Comparison of ENCODE assay signal across 8 cellular contexts in genomic region chr2:64698668-64699444, GRCh38. TPM values are rescaled to one million over a fixed set of nuclear protein-coding genes. Genes with fewer than 3 reads are reported as not detected.
DNase-seq lines count a peak whose midpoint lies in the region; ATAC-seq, FAIRE-seq and TF ChIP-seq lines count a peak whose summit lies in the region.

No MANE protein-coding gene starts in this region.

- FAIRE-seq in GM12891 (lab: Jason Lieb, UNC) (peak; percentile 98), kidney (lab: Jason Lieb, UNC) (no peak)

- no peaks in the 10 kb centered on the region for H4K20me1 ChIP-seq in Karpas-422 (ENCODE audit: insufficient read depth, low read depth, low read length)

- peak overlapping the region; percentile 19 for H3K27ac ChIP-seq in Karpas-422 (ENCODE audit: low read length)
- peak overlapping the region in 1 of 2 donors; percentile 7 for H3K27ac ChIP-seq in kidney (ENCODE audit: low read depth in 2 of 2, low read length in 2 of 2)

- H3K4me1 ChIP-seq in Karpas-422 (ENCODE audit: low read length): peaks cover 53% of the 10 kb centered on the region
- H3K4me1 ChIP-seq in kidney (ENCODE audit: control insufficient read depth in 1 of 2, insufficient read depth in 1 of 2, low read depth in 1 of 2, low read length in 2 of 2): peaks cover 2 to 7% of the 10 kb centered on the region in 2 donors

- H3K9me2 ChIP-seq in Karpas-422 (replicated peaks; ENCODE audit: insufficient read depth, low read length): no peaks in the 10 kb centered on the region

- no peak overlapping the region; the same call in 1 of the 2 replicates for H2AFZ ChIP-seq in Karpas-422 (ENCODE audit: low read length)

- TF ChIP-seq CTCF in epithelial cell of proximal tubule (conservative IDR thresholded peaks at IDR 0.05; ENCODE audit: low read depth, low read length) (no peak), kidney (IDR thresholded peaks at IDR 0.05; ENCODE audit: borderline replicate concordance, extremely low read depth, insufficient read depth) (no peak)

- no peak overlapping the region for H3K4me3 ChIP-seq in Karpas-422 (ENCODE audit: low read length)
- H3K4me3 ChIP-seq in epithelial cell of proximal tubule (ENCODE audit: low read depth, low read length): no peak overlapping the region
- H3K4me3 ChIP-seq in kidney (ENCODE audit: low read length in 2 of 2): no peak overlapping the region

- TF ChIP-seq POLR2A in GM12891 (IDR thresholded peaks at IDR 0.05; ENCODE audit: low read depth, low read length): no peak; the same call in 1 of the 2 replicates

- DNase-seq in GM12891 (ENCODE audit: insufficient read length, low spot score) (no peak), Karpas-422 (no peak), epithelial cell of proximal tubule (ENCODE audit: low read depth) (peak; percentile 96), DMS 273 treated with DMSO at 0.1 percent for 48 hours (lab: John Stamatoyannopoulos, UW) (no peak), NCI-H82 treated with DMSO at 0.1 percent for 48 hours (lab: John Stamatoyannopoulos, UW; ENCODE audit: unreplicated experiment) (no peak), NCI-H2196 treated with DMSO at 0.1 percent for 48 hours (lab: John Stamatoyannopoulos, UW; ENCODE audit: unreplicated experiment) (no peak), kidney (no peak)

- H3K9me3 ChIP-seq in Karpas-422 (ENCODE audit: low read length): no peaks in the 10 kb centered on the region
- no peaks in the 10 kb centered on the region for H3K9me3 ChIP-seq in kidney (ENCODE audit: control insufficient read depth in 1 of 2, low read length in 2 of 2)

- H3K9ac ChIP-seq in Karpas-422 (ENCODE audit: low read length) (no peak overlapping the region), kidney (ENCODE audit: low read length in 2 of 2) (no peak overlapping the region)

- intact Hi-C loops in kidney (cut with DNase I): no loop called here

- H3K79me2 ChIP-seq in Karpas-422 (ENCODE audit: low read length): peaks cover 79% of the 10 kb centered on the region

- H3K27me3 ChIP-seq in Karpas-422 (ENCODE audit: low read length): no peaks in the 10 kb centered on the region

- H3K36me3 ChIP-seq in Karpas-422 (ENCODE audit: insufficient read depth, low read length) (no peaks in the 10 kb centered on the region), kidney (ENCODE audit: control insufficient read depth in 1 of 2, insufficient read depth in 2 of 2, low read length in 2 of 2) (peaks cover 0 to 2% of the 10 kb centered on the region in 2 donors)

- peak overlapping the region; percentile 1 for H3K4me2 ChIP-seq in Karpas-422 (ENCODE audit: low read depth, low read length, poor library complexity, severe bottlenecking)

- peak; percentile 91 for ATAC-seq in GM21786 (IDR thresholded peaks at IDR 0.05; ENCODE audit: unreplicated experiment)

TF ChIP-seq in GM12891, 5 proteins besides CTCF, POLR2A, EP300 and RAD21:
- peak; percentile 51; the same call in 1 of the 2 replicates for TF ChIP-seq SPI1 (IDR thresholded peaks at IDR 0.05; ENCODE audit: low read depth, low read length)
- TF ChIP-seq PAX5 (IDR thresholded peaks at IDR 0.05; ENCODE audit: insufficient read depth, low read length, severe bottlenecking): no peak
TF ChIP-seq in GM12891: peak in this region for 1.

RNA-seq across cellular contexts. Expression of gene SERTAD2, which starts 45.1 kb away (rescaled TPM):
- 16.5 TPM for polyA plus RNA-seq in GM12891 (2012; ENCODE audit: low read depth, missing spikeins)
- 27.2 and 73.8 TPM in 2 replicates for total RNA-seq in Karpas-422 (2014; rRNA removed; shearing (Covaris generic); ENCODE audit: low replicate concordance)
- total RNA-seq in epithelial cell of proximal tubule (16.9 and 20.9 TPM in 2 replicates), kidney (21.1 TPM)
- 6.2 TPM for polyA plus RNA-seq in kidney (ENCODE audit: insufficient read depth, low read depth, low replicate concordance)
